10 cellular contexts compared by ENCODE assay signal in genomic region chr16:68406458-68407041, GRCh38. TPM values are rescaled to one million over a fixed set of nuclear protein-coding genes. Genes with fewer than 3 reads are reported as not detected.
DNase-seq lines count a peak whose midpoint lies in the region; ATAC-seq, FAIRE-seq and TF ChIP-seq lines count a peak whose summit lies in the region.
"Had no signal": no experiment of that assay in that cellular context is flagged by ENCODE, and none has a peak within 500 bp of the region (broad histone marks: within the 10 kb centered on the region; RNA-seq: fewer than 3 reads in every experiment).

No MANE protein-coding gene starts in this region.

- no peak for ATAC-seq in GM18907 (IDR thresholded peaks at IDR 0.05; ENCODE audit: unreplicated experiment)

- intact Hi-C loops in esophagus squamous epithelium (cut with DNase I): no loop called here

- H3K9me3 Mint-ChIP-seq in endodermal cell: no peaks in the 10 kb centered on the region

- H2BK120ac ChIP-seq in trophoblast cell (ENCODE audit: insufficient read depth, low read length, poor library complexity): no peak overlapping the region

- H3K4ac ChIP-seq in trophoblast cell (ENCODE audit: low read depth, low read length): no peak overlapping the region

- H3K14ac ChIP-seq in trophoblast cell (ENCODE audit: low read length): no peak overlapping the region

- H4K91ac ChIP-seq in trophoblast cell (ENCODE audit: low read depth, low read length): no peak overlapping the region

- TF ChIP-seq POLR2A in esophagus squamous epithelium (IDR thresholded peaks at IDR 0.05) (no peak), GM12891 (IDR thresholded peaks at IDR 0.05; ENCODE audit: low read depth, low read length) (no peak)

- H3K27me3 Mint-ChIP-seq in endodermal cell (ENCODE audit: insufficient read depth): peaks cover 1% of the 10 kb centered on the region

- no peak overlapping the region for H2AK5ac ChIP-seq in trophoblast cell (ENCODE audit: low read length)

- H3K79me2 ChIP-seq in trophoblast cell (ENCODE audit: control insufficient read depth, insufficient read depth, low read length, poor library complexity): no peaks in the 10 kb centered on the region

- H3K4me2 ChIP-seq in trophoblast cell (ENCODE audit: low read length): no peak overlapping the region

- H4K8ac ChIP-seq in trophoblast cell (ENCODE audit: low read depth, low read length): no peak overlapping the region

- WGBS in endodermal cell (ENCODE audit: insufficient coverage in 1 of 2, insufficient read length in 1 of 2), 2 experiments: 71 to 72% methylated on average over 15 of the region's 15 CpGs
- WGBS in trophoblast cell (ENCODE audit: extremely low coverage, insufficient coverage, insufficient read length): no CpG with 5 or more reads among the region's 15 CpGs
- 44 to 60% methylated on average over 14 to 15 of the region's 15 CpGs for WGBS in esophagus squamous epithelium, 2 donors

- H3K23ac ChIP-seq in trophoblast cell (ENCODE audit: low read length): no peak overlapping the region

- peak overlapping the region; percentile 43 for H3K27ac Mint-ChIP-seq in endodermal cell

- H3K4me3 Mint-ChIP-seq in endodermal cell: no peak overlapping the region

- H4K12ac ChIP-seq in trophoblast cell (ENCODE audit: low read depth, low read length): no peak overlapping the region

- H3K36me3 ChIP-seq in endodermal cell (ENCODE audit: control insufficient read depth, insufficient read depth, low read length) (no peaks in the 10 kb centered on the region), trophoblast cell (ENCODE audit: control insufficient read depth in 1 of 2, insufficient read depth in 2 of 2, low read length in 2 of 2) (no peaks in the 10 kb centered on the region), esophagus squamous epithelium (no peaks in the 10 kb centered on the region)
- H3K36me3 ChIP-seq in effector memory CD4-positive, alpha-beta T cell (ENCODE audit: control insufficient read depth, insufficient read depth, low read length): no peaks in the 10 kb centered on the region

- H3K27ac ChIP-seq in endodermal cell (ENCODE audit: low read depth, low read length): peak overlapping the region; percentile 56
- H3K27ac ChIP-seq in trophoblast cell (ENCODE audit: low read depth, low read length): no peak overlapping the region
- no peak overlapping the region for H3K27ac ChIP-seq in esophagus squamous epithelium
- H3K27ac ChIP-seq in effector memory CD4-positive, alpha-beta T cell (ENCODE audit: insufficient read depth, low read length, poor library complexity, severe bottlenecking): no peak overlapping the region

- H3K9me3 ChIP-seq in endodermal cell (ENCODE audit: control insufficient read depth, low read length) (no peaks in the 10 kb centered on the region), trophoblast cell (ENCODE audit: insufficient read depth, low read depth, low read length) (no peaks in the 10 kb centered on the region), esophagus squamous epithelium (no peaks in the 10 kb centered on the region)
- no peaks in the 10 kb centered on the region for H3K9me3 ChIP-seq in effector memory CD4-positive, alpha-beta T cell (ENCODE audit: control insufficient read depth, low read length)

- TF ChIP-seq CTCF in endodermal cell (conservative IDR thresholded peaks at IDR 0.05) (no peak), esophagus squamous epithelium (IDR thresholded peaks at IDR 0.05) (no peak)

- DNase-seq in COR-L47 (lab: John Stamatoyannopoulos, UW): peak; percentile 65
- DNase-seq in NCI-H345 (lab: John Stamatoyannopoulos, UW): peak; percentile 48
- no peak for DNase-seq in endodermal cell
- peak; percentile 72 to 83 for DNase-seq in trophoblast cell
- no peak for DNase-seq in esophagus squamous epithelium (lab: John Stamatoyannopoulos, UW)
- no peak for DNase-seq in GM12891 (ENCODE audit: insufficient read length, low spot score)
- DNase-seq in effector memory CD4-positive, alpha-beta T cell: no peak
- DNase-seq: cerebellar nuclear complex; stimulated activated naive CD4-positive, alpha-beta T cell had no signal

- no peak for FAIRE-seq in GM12891 (lab: Jason Lieb, UNC)

- no peak overlapping the region for H2BK5ac ChIP-seq in trophoblast cell (ENCODE audit: low read depth, low read length, poor library complexity)

- no peaks in the 10 kb centered on the region for H3K27me3 ChIP-seq in endodermal cell (ENCODE audit: control insufficient read depth, insufficient read depth, low read length, poor library complexity, severe bottlenecking)
- no peaks in the 10 kb centered on the region for H3K27me3 ChIP-seq in trophoblast cell (ENCODE audit: insufficient read depth, low read length)
- H3K27me3 ChIP-seq in esophagus squamous epithelium: peaks cover 0 to 65% (median 0%) of the 10 kb centered on the region in 4 donors
- no peaks in the 10 kb centered on the region for H3K27me3 ChIP-seq in effector memory CD4-positive, alpha-beta T cell (replicated peaks; ENCODE audit: control insufficient read depth, insufficient read depth, low read length, poor library complexity, severe bottlenecking)

- no peak overlapping the region for H2AFZ ChIP-seq in trophoblast cell (ENCODE audit: insufficient read depth, low read length, poor library complexity)

- H3K4me3 ChIP-seq in endodermal cell (ENCODE audit: low read length) (peak overlapping the region; percentile 33), trophoblast cell (ENCODE audit: low read depth, low read length) (no peak overlapping the region), esophagus squamous epithelium (no peak overlapping the region)
- H3K4me3 ChIP-seq in effector memory CD4-positive, alpha-beta T cell (ENCODE audit: insufficient read depth, low read depth, low read length, poor library complexity, severe bottlenecking): no peak overlapping the region

- peaks cover 19% of the 10 kb centered on the region for H3K4me1 Mint-ChIP-seq in endodermal cell

- H3K9ac ChIP-seq in endodermal cell (ENCODE audit: extremely low read depth, low read length, poor library complexity, severe bottlenecking) (no peak overlapping the region), trophoblast cell (ENCODE audit: low read length) (no peak overlapping the region)

- H3K4me1 ChIP-seq in endodermal cell (ENCODE audit: control insufficient read depth, insufficient read depth, low read length) (peaks cover 6% of the 10 kb centered on the region), trophoblast cell (ENCODE audit: control insufficient read depth in 1 of 2, insufficient read depth in 2 of 2, low read length in 2 of 2) (peaks cover 19 to 24% of the 10 kb centered on the region in 2 experiments), esophagus squamous epithelium (no peaks in the 10 kb centered on the region)
- no peaks in the 10 kb centered on the region for H3K4me1 ChIP-seq in effector memory CD4-positive, alpha-beta T cell (ENCODE audit: control insufficient read depth, insufficient read depth, low read length, poor library complexity, severe bottlenecking)

- H3K79me1 ChIP-seq in trophoblast cell (ENCODE audit: low read length): no peaks in the 10 kb centered on the region

- H3K18ac ChIP-seq in trophoblast cell (ENCODE audit: low read length): no peak overlapping the region

- no peaks in the 10 kb centered on the region for H3K36me3 Mint-ChIP-seq in endodermal cell (ENCODE audit: low read depth)

- H2BK12ac ChIP-seq in trophoblast cell (ENCODE audit: low read length): no peak overlapping the region

TF ChIP-seq in GM12891, 5 proteins besides CTCF, POLR2A, EP300 and RAD21:
- TF ChIP-seq TAF1 (IDR thresholded peaks at IDR 0.05; ENCODE audit: low read depth, low read length) (no peak), SPI1 (IDR thresholded peaks at IDR 0.05; ENCODE audit: low read depth, low read length) (no peak)

RNA-seq across cellular contexts. Expression of gene SMPD3, which starts 41.8 kb away (rescaled TPM):
- total RNA-seq in endodermal cell (under 1 TPM in 1 of 2 donors, not detected in 1; 0.07 TPM), esophagus squamous epithelium (1 to 10 TPM in 2 of 4 donors, under 1 TPM in 2; 0.18 to 2.3 (median 0.92) TPM)
- polyA plus RNA-seq in endodermal cell (2013, experiment 1 of 2): 9.4 TPM
- 7.4 TPM for polyA plus RNA-seq in endodermal cell (2013, experiment 2 of 2)
- polyA plus RNA-seq in trophoblast cell (2013): 3.6 and 3.9 TPM in 2 replicates
- 1.5 TPM for polyA plus RNA-seq in GM12891 (2012; ENCODE audit: low read depth, missing spikeins)

Comparison
In these comparisons a context has a peak if more than half of its experiments do, and no peak if none do; other contexts are left out.
1. DNase-seq: peak in COR-L47 (single experiment), NCI-H345 (single experiment) and trophoblast cell (2 of 2); none in endodermal cell (single experiment), esophagus squamous epithelium (single experiment), GM12891 (single experiment) and effector memory CD4-positive, alpha-beta T cell (0 of 3).